Comparison of ENCODE assay signal across 13 cellular contexts in genomic region chr18:45059695-45060094, GRCh38.
A peak's percentile ranks its signal among the peaks of the same experiment; 100 is the strongest.
DNase-seq lines count a peak whose midpoint lies in the region; ATAC-seq, FAIRE-seq and TF ChIP-seq lines count a peak whose summit lies in the region.
"Had no signal": no experiment of that assay in that cellular context is flagged by ENCODE, and none has a peak within 500 bp of the region (broad histone marks: within the 10 kb centered on the region; RNA-seq: fewer than 3 reads in every experiment).

No MANE protein-coding gene starts in this region.

- no peaks in the 10 kb centered on the region for H3K4me1 ChIP-seq in right atrium auricular region
- peaks cover 0 to 4% (median 0%) of the 10 kb centered on the region in 4 donors for H3K4me1 ChIP-seq in transverse colon
- H3K4me1 ChIP-seq: parathyroid adenoma had no signal

- FAIRE-seq in bronchial epithelial cell (lab: Jason Lieb, UNC): no peak

- no peaks in the 10 kb centered on the region for H3K27me3 Mint-ChIP-seq in natural killer cell (ENCODE audit: low read depth in 2 of 2)

- H3K4me3 ChIP-seq in bronchial epithelial cell (ENCODE audit: low read depth, low read length) (no peak overlapping the region), right atrium auricular region (no peak overlapping the region), transverse colon (no peak overlapping the region)

- H3K4me3 Mint-ChIP-seq in natural killer cell: no peak overlapping the region

- no peaks in the 10 kb centered on the region for H3K9me3 ChIP-seq in right atrium auricular region
- H3K9me3 ChIP-seq in transverse colon: no peaks in the 10 kb centered on the region

- TF ChIP-seq POLR2A in transverse colon (IDR thresholded peaks at IDR 0.05): no peak

- H3K27ac ChIP-seq in right atrium auricular region (no peak overlapping the region), transverse colon (no peak overlapping the region)
- H3K27ac ChIP-seq: parathyroid adenoma had no signal

- TF ChIP-seq CTCF in bronchial epithelial cell (IDR thresholded peaks at IDR 0.05; ENCODE audit: insufficient read depth, low read length, severe bottlenecking): no peak
- no peak for TF ChIP-seq CTCF in natural killer cell (IDR thresholded peaks at IDR 0.05)
- no peak for TF ChIP-seq CTCF in right atrium auricular region (IDR thresholded peaks at IDR 0.05)
- no peak for TF ChIP-seq CTCF in transverse colon (IDR thresholded peaks at IDR 0.05)

- no peak overlapping the region for H3K27ac Mint-ChIP-seq in natural killer cell

- no peaks in the 10 kb centered on the region for H3K36me3 Mint-ChIP-seq in natural killer cell

- no peaks in the 10 kb centered on the region for H3K9me3 Mint-ChIP-seq in natural killer cell

- no peak for TF ChIP-seq EP300 in transverse colon (IDR thresholded peaks at IDR 0.05; ENCODE audit: low read depth)

- intact Hi-C loops in natural killer cell (cut with micrococcal nuclease): no loop called here
- intact Hi-C loops in transverse colon (cut with DNase I; ENCODE audit: low total_unique reads): loop anchor here (2.0 kb wide), 1 partner anchor 49 kb away; no protein-coding TSS in a partner anchor

- WGBS in transverse colon (ENCODE audit: low coverage in 1 of 2), 2 donors: 65 to 84% methylated on average over 1 to 2 of the region's 2 CpGs

- no peaks in the 10 kb centered on the region for H3K27me3 ChIP-seq in bronchial epithelial cell (ENCODE audit: control insufficient read depth, insufficient read depth, low read length)
- H3K27me3 ChIP-seq in right atrium auricular region: no peaks in the 10 kb centered on the region
- H3K27me3 ChIP-seq in transverse colon: no peaks in the 10 kb centered on the region

- H3K4me1 Mint-ChIP-seq in natural killer cell: peaks cover 5 to 9% of the 10 kb centered on the region in 2 donors

- peak; percentile 58 for DNase-seq in ELR (ENCODE audit: low read depth)
- DNase-seq in NOMO-1 (lab: John Stamatoyannopoulos, UW; ENCODE audit: unreplicated experiment in 2 of 2): peak; percentile 55 to 85
- peak; percentile 90 for DNase-seq in bronchial epithelial cell (ENCODE audit: low read depth)
- DNase-seq in natural killer cell: no peak
- DNase-seq in right atrium auricular region (ENCODE audit: low spot score): no peak
- no peak for DNase-seq in transverse colon
- no peak for DNase-seq in activated gamma-delta T cell treated with Interleukin-2 at 50 U/mL for 16 hours
- DNase-seq: activated CD4-positive, alpha-beta T cell treated with anti-CD3 and anti-CD28 coated beads for 4 hours; aorta; hippocampal formation; NCI-H510A had no signal

- peak in 2 of 3 donors; percentile 30 to 38 for ATAC-seq in natural killer cell
- ATAC-seq in HG02981 (IDR thresholded peaks at IDR 0.05; ENCODE audit: unreplicated experiment): no peak

- in situ Hi-C loops in transverse colon (cut with MboI; ENCODE audit: low pct_ligation_motif_present in 1 of 4, low pct_unique_long_range_greater_than_20kb in 1 of 4, low sequenced_read_pairs in 3 of 4): no loop called here

- H3K36me3 ChIP-seq in bronchial epithelial cell (ENCODE audit: control insufficient read depth, insufficient read depth, low read length) (peaks cover 2% of the 10 kb centered on the region), right atrium auricular region (peaks cover 4% of the 10 kb centered on the region), transverse colon (no peaks in the 10 kb centered on the region)

Comparison
In these comparisons a context has a peak if more than half of its experiments do, and no peak if none do; other contexts are left out.
1. DNase-seq: peak in ELR (single experiment), NOMO-1 (2 of 2) and bronchial epithelial cell (single experiment); none in natural killer cell (single experiment), right atrium auricular region (single experiment), transverse colon (single experiment) and activated gamma-delta T cell treated with Interleukin-2 at 50 U/mL for 16 hours (single experiment).